In genomic region chrX:104039689-104040505, GRCh38 we compare ENCODE assay signal across 31 cellular contexts. TPM values are rescaled to one million over a fixed set of nuclear protein-coding genes. Genes with fewer than 3 reads are reported as not detected.
DNase-seq lines count a peak whose midpoint lies in the region; ATAC-seq, FAIRE-seq and TF ChIP-seq lines count a peak whose summit lies in the region.
"Had no signal": no experiment of that assay in that cellular context is flagged by ENCODE, and none has a peak within 500 bp of the region (broad histone marks: within the 10 kb centered on the region; RNA-seq: fewer than 3 reads in every experiment).

TSS of gene H2BW2 (plus strand) at chrX:104039956. CDS start at chrX:104039995, 39 bp downstream.

- TF ChIP-seq POLR2A in K562 (conservative IDR thresholded peaks at IDR 0.05) = no peak
- no peak for TF ChIP-seq POLR2A in testis (IDR thresholded peaks at IDR 0.05)

- H3K4me1 ChIP-seq in K562 (replicated peaks in 1 of 2; ENCODE audit: control insufficient read depth in 2 of 2, insufficient read depth in 2 of 2, low read length in 2 of 2) (no peaks in the 10 kb centered on the region), kidney (ENCODE audit: control insufficient read depth in 1 of 2, insufficient read depth in 1 of 2, low read depth in 1 of 2, low read length in 2 of 2) (no peaks in the 10 kb centered on the region), testis (no peaks in the 10 kb centered on the region)
- H3K4me1 ChIP-seq: BE2C, BLaER1 had no signal

- no peak for TF ChIP-seq EP300 in K562 (IDR thresholded peaks at IDR 0.05; ENCODE audit: low read length)

- intact Hi-C loops in K562 (cut with micrococcal nuclease) (no loop called here), kidney (cut with DNase I) (no loop called here), testis (cut with DNase I; ENCODE audit: low total_unique reads) (no loop called here)

- DNase-seq in K562 (ENCODE audit: extremely low read depth in 1 of 4, low spot score in 3 of 4) (no peak), kidney (peak; percentile 57), testis (peak; percentile 33)
- DNase-seq in activated CD4-positive, alpha-beta memory T cell treated with anti-CD3 and anti-CD28 coated beads, Interleukin-2, amount 10 ng/mL, durations not matched to agents 7 days and 5 days = no peak
- no peak for DNase-seq in stimulated activated CD4-positive, alpha-beta T cell treated with anti-CD3 and anti-CD28 coated beads, Interleukin-2, amount 100 ng/mL, for 48 hours
- DNase-seq in activated CD4-positive, alpha-beta T cell treated with anti-CD3 and anti-CD28 coated beads, Interleukin-2, amount 50 U/mL, for 1 hour = no peak
- DNase-seq: 8988T; ACHN; BE2C; C1 segment of cervical spinal cord; CD4-positive, alpha-beta memory T cell; CD4-positive, CD25-positive, alpha-beta regulatory T cell; CD8-positive, alpha-beta memory T cell; COR-L47; DMS 273 treated with DMSO at 0.1 percent for 48 hours; DMS153; DMS53; DMS79; DND-41; EL; GDM1 had no signal

- H3K36me3 ChIP-seq in K562 (ENCODE audit: control insufficient read depth, insufficient read depth, low read length) (no peaks in the 10 kb centered on the region), kidney (ENCODE audit: control insufficient read depth in 1 of 2, insufficient read depth in 2 of 2, low read length in 2 of 2) (no peaks in the 10 kb centered on the region), testis (ENCODE audit: low read depth, missing control alignments) (no peaks in the 10 kb centered on the region)
- H3K36me3 ChIP-seq: BE2C, BLaER1 had no signal

- H3K27me3 Mint-ChIP-seq in activated CD4-positive, alpha-beta memory T cell treated with anti-CD3 and anti-CD28 coated beads, Interleukin-2, amount 10 ng/mL, durations not matched to agents 7 days and 5 days = peaks cover 3% of the 10 kb centered on the region
- H3K27me3 Mint-ChIP-seq: CD4-positive, CD25-positive, alpha-beta regulatory T cell had no signal

- no peak within 1 kb of the TSS for H2AFZ ChIP-seq in K562 (ENCODE audit: low read depth, low read length)

- ATAC-seq in K562 = no peak
- ATAC-seq: GM12878 had no signal

- H3K9me3 ChIP-seq in K562 (replicated peaks; ENCODE audit: control insufficient read depth, insufficient read depth, low read depth, low read length) = no peaks in the 10 kb centered on the region
- H3K9me3 ChIP-seq in kidney (ENCODE audit: control insufficient read depth in 1 of 2, low read length in 2 of 2) = no peaks in the 10 kb centered on the region
- no peaks in the 10 kb centered on the region for H3K9me3 ChIP-seq in testis
- H3K9me3 ChIP-seq: BE2C had no signal

- no peaks in the 10 kb centered on the region for H3K4me1 Mint-ChIP-seq in activated CD4-positive, alpha-beta memory T cell treated with anti-CD3 and anti-CD28 coated beads, Interleukin-2, amount 10 ng/mL, durations not matched to agents 7 days and 5 days
- H3K4me1 Mint-ChIP-seq: CD14-positive monocyte; CD4-positive, alpha-beta memory T cell; CD4-positive, CD25-positive, alpha-beta regulatory T cell; CD8-positive, alpha-beta memory T cell had no signal

- H3K4me3 Mint-ChIP-seq in activated CD4-positive, alpha-beta memory T cell treated with anti-CD3 and anti-CD28 coated beads, Interleukin-2, amount 10 ng/mL, durations not matched to agents 7 days and 5 days = no peak within 1 kb of the TSS
- H3K4me3 Mint-ChIP-seq: CD14-positive monocyte; CD4-positive, alpha-beta memory T cell; CD4-positive, CD25-positive, alpha-beta regulatory T cell; CD8-positive, alpha-beta memory T cell had no signal

- H3K4me3 ChIP-seq in K562 = no peak within 1 kb of the TSS
- no peak within 1 kb of the TSS for H3K4me3 ChIP-seq in kidney (ENCODE audit: low read length in 2 of 2)
- H3K4me3 ChIP-seq in testis = peak within 1 kb of the TSS in 1 of 2 donors; percentile 7
- H3K4me3 ChIP-seq: BLaER1, GM12878 had no signal

- H3K27ac ChIP-seq in K562 (ENCODE audit: extremely low read depth, low read depth, low read length) (no peak within 1 kb of the TSS), kidney (ENCODE audit: low read depth in 2 of 2, low read length in 2 of 2) (no peak within 1 kb of the TSS), testis (no peak within 1 kb of the TSS)
- H3K27ac ChIP-seq: BLaER1 had no signal

- POLR2A ChIA-PET in K562 (lab: Yijun Ruan, JAX) = no interaction called here
- POLR2A ChIA-PET in activated CD4-positive, alpha-beta memory T cell treated with anti-CD3 and anti-CD28 coated beads, Interleukin-2, amount 10 ng/mL, durations not matched to agents 7 days and 5 days (lab: Charles Lee) = no interaction called here

- H3K36me3 Mint-ChIP-seq in activated CD4-positive, alpha-beta memory T cell treated with anti-CD3 and anti-CD28 coated beads, Interleukin-2, amount 10 ng/mL, durations not matched to agents 7 days and 5 days (ENCODE audit: low read depth) = no peaks in the 10 kb centered on the region
- H3K36me3 Mint-ChIP-seq: CD14-positive monocyte; CD4-positive, alpha-beta memory T cell; CD4-positive, CD25-positive, alpha-beta regulatory T cell; CD8-positive, alpha-beta memory T cell had no signal

- no peaks in the 10 kb centered on the region for H3K79me2 ChIP-seq in K562 (ENCODE audit: control insufficient read depth, insufficient read depth, low read length)

- H3K9me3 Mint-ChIP-seq in activated CD4-positive, alpha-beta memory T cell treated with anti-CD3 and anti-CD28 coated beads, Interleukin-2, amount 10 ng/mL, durations not matched to agents 7 days and 5 days = no peaks in the 10 kb centered on the region
- H3K9me3 Mint-ChIP-seq: CD4-positive, alpha-beta memory T cell; CD8-positive, alpha-beta memory T cell had no signal

- TF ChIP-seq RAD21 in K562 (CRISPR knock-in tag; conservative IDR thresholded peaks at IDR 0.05 in 1 of 2, IDR thresholded peaks at IDR 0.05 in 1 of 2) = no peak

- H3K27ac Mint-ChIP-seq in activated CD4-positive, alpha-beta memory T cell treated with anti-CD3 and anti-CD28 coated beads, Interleukin-2, amount 10 ng/mL, durations not matched to agents 7 days and 5 days = no peak within 1 kb of the TSS
- H3K27ac Mint-ChIP-seq: CD14-positive monocyte; CD4-positive, alpha-beta memory T cell; CD4-positive, CD25-positive, alpha-beta regulatory T cell; CD8-positive, alpha-beta memory T cell had no signal

- H3K27me3 ChIP-seq in K562 (ENCODE audit: control insufficient read depth in 2 of 2, insufficient read depth in 2 of 2, low read length in 2 of 2) (peaks cover 0 to 12% of the 10 kb centered on the region in 2 experiments; a peak in 2 of 5 replicates), testis (no peaks in the 10 kb centered on the region)
- H3K27me3 ChIP-seq: BE2C, BLaER1 had no signal

- BruUV-seq in K562 (replicated peaks; lab: Mats Ljungman, UMichigan) = no TSS peak

- H3K9ac ChIP-seq in K562 (ENCODE audit: insufficient read depth in 1 of 2, low read depth in 2 of 2, low read length in 2 of 2) (no peak within 1 kb of the TSS), kidney (ENCODE audit: low read length in 2 of 2) (no peak within 1 kb of the TSS)
- H3K9ac ChIP-seq: BLaER1 had no signal

- no peaks in the 10 kb centered on the region for H3K9me1 ChIP-seq in K562 (ENCODE audit: control insufficient read depth, insufficient read depth, low read length)

- 7% methylated on average over 20 of the region's 39 CpGs for WGBS in K562 (ENCODE audit: insufficient coverage, low coverage, missing lambda C conversion rate)
- 71 to 77% methylated on average over 9 to 39 of the region's 39 CpGs for WGBS in testis, 2 donors

- CTCF ChIA-PET in K562 (lab: Yijun Ruan, JAX; ENCODE audit: low intra/inter-chr PET ratio) = no interaction called here
- CTCF ChIA-PET in activated CD4-positive, alpha-beta memory T cell treated with anti-CD3 and anti-CD28 coated beads, Interleukin-2, amount 10 ng/mL, durations not matched to agents 7 days and 5 days (lab: Charles Lee) = no interaction called here

- FAIRE-seq in K562 (lab: Jason Lieb, UNC) (no peak), kidney (lab: Jason Lieb, UNC) (no peak)
- FAIRE-seq: A204.1, GM12878, GM12892, GM18507 had no signal

- in situ Hi-C loops in K562 (cut with MboI) = no loop called here

- no peaks in the 10 kb centered on the region for H4K20me1 ChIP-seq in K562 (replicated peaks; ENCODE audit: control insufficient read depth, insufficient read depth, low read length)
- H4K20me1 ChIP-seq: BLaER1 had no signal

- no peak for TF ChIP-seq CTCF in K562 (IDR thresholded peaks at IDR 0.05 in 2 of 3, conservative IDR thresholded peaks at IDR 0.05 in 1 of 3; ENCODE audit: insufficient read depth in 2 of 3, low read depth in 1 of 3, low read length in 3 of 3)
- TF ChIP-seq CTCF in kidney (IDR thresholded peaks at IDR 0.05; ENCODE audit: borderline replicate concordance, extremely low read depth, insufficient read depth) = no peak
- no peak for TF ChIP-seq CTCF in testis (IDR thresholded peaks at IDR 0.05)

- no peak within 1 kb of the TSS for H3K4me2 ChIP-seq in K562 (ENCODE audit: insufficient read depth, low read length)
- H3K4me2 ChIP-seq: BLaER1 had no signal

TF ChIP-seq in K562, 482 proteins besides CTCF, POLR2A, EP300 and RAD21 (continues in another document):
- TF ChIP-seq ATF1 (CRISPR knock-in tag; IDR thresholded peaks at IDR 0.05) = no peak
- TF ChIP-seq ATF1 (tag; IDR thresholded peaks at IDR 0.05) = 0 out of 2 replicates have a peak, but pooled peaks have one; percentile 22
- no peak for TF ChIP-seq SNRNP70 (optimal IDR thresholded peaks at IDR 0.05; ENCODE audit: low read depth, low read length)
- no peak for TF ChIP-seq LEF1 (IDR thresholded peaks at IDR 0.05)

RNA-seq across cellular contexts. Expression of gene H2BW2, which starts in this region (rescaled TPM):
- total RNA-seq in K562 (2011; cell fraction: chromatin; rRNA removed; ENCODE audit: low replicate concordance) = not detected in 2 replicates
- total RNA-seq in K562 (2011; cell fraction: nucleolus; rRNA removed) = not detected in 2 replicates
- total RNA-seq in K562 (2011; cell fraction: nucleoplasm; rRNA removed) = not detected in 2 replicates
- total RNA-seq in K562 (2014; rRNA removed) (1.1 TPM in 1 of 2 replicates, not detected in the other), K562 (2014; rRNA removed; fragmentation: Illumina TruSeq; extraction: Trizol) (not detected in 2 replicates), K562 (2015; rRNA removed; fragmentation: Illumina TruSeq; extraction: Trizol) (not detected in 2 replicates), K562 (2021) (not detected in 2 replicates), kidney (not detected), testis (1 to 10 TPM; 1.7 to 6.5 TPM)
- polyA plus RNA-seq in K562 (2011; rRNA removed) (not detected in 2 replicates), K562 (2014; fragmentation: Illumina TruSeq; extraction: Trizol) (not detected in 2 replicates), K562 (2014; fragmentation: Nextera tagmentation; extraction: Ambion mirVana) (not detected), K562 (2014; rRNA removed) (not detected in 2 replicates), kidney (ENCODE audit: insufficient read depth, low read depth, low replicate concordance) (not detected), testis (ENCODE audit: insufficient read depth, low read depth, low replicate concordance) (5.5 TPM)
- 0.36 TPM in 1 of 2 replicates, not detected in the other for polyA plus RNA-seq in K562 (2011; cell fraction: cytosol; rRNA removed)
- not detected in 2 replicates for polyA plus RNA-seq in K562 (2011; cell fraction: nucleus; rRNA removed)
- not detected in 2 replicates for polyA plus RNA-seq in K562 (2012)
- polyA minus RNA-seq in K562 (2011; rRNA and poly(A)+ RNA removed) = not detected in 2 replicates
- not detected in 2 replicates for polyA minus RNA-seq in K562 (2011; cell fraction: cytosol; rRNA and poly(A)+ RNA removed)
- not detected in 2 replicates for polyA minus RNA-seq in K562 (2011; cell fraction: nucleus; rRNA and poly(A)+ RNA removed)
- not detected for total RNA-seq in activated CD4-positive, alpha-beta memory T cell treated with anti-CD3 and anti-CD28 coated beads, Interleukin-2, amount 10 ng/mL, durations not matched to agents 7 days and 5 days
- total RNA-seq: A673; CD4-positive, alpha-beta memory T cell; CD4-positive, CD25-positive, alpha-beta regulatory T cell; CD8-positive, alpha-beta memory T cell; Daoy; G401; GM12878 had no signal
- polyA plus RNA-seq: AG04450; CD14-positive monocyte; CD4-positive, alpha-beta memory T cell; CD4-positive, CD25-positive, alpha-beta regulatory T cell; CD8-positive, alpha-beta memory T cell; GM12878 had no signal

Comparison
In these comparisons a context has a peak if more than half of its experiments do, and no peak if none do; other contexts are left out.
1. Peak in DNase-seq in kidney; RNA of the gene not detected or under 1 TPM.